ENCODE assay signal across 31 cellular contexts in genomic region chr2:210633699-210634098, GRCh38.
"Had no signal": no experiment of that assay in that cellular context is flagged by ENCODE, and none has a peak within 500 bp of the region (broad histone marks: within the 10 kb centered on the region; RNA-seq: fewer than 3 reads in every experiment).

No MANE protein-coding gene starts in this region.

- H3K4me3 ChIP-seq: esophagus muscularis mucosa, gastrocnemius medialis, heart right ventricle, hepatocyte had no signal

- H3K9me3 Mint-ChIP-seq: activated CD4-positive, alpha-beta memory T cell treated with anti-CD3 and anti-CD28 coated beads, Interleukin-2, amount 10 ng/mL, durations not matched to agents 7 days and 5 days; activated CD4-positive, alpha-beta T cell treated with anti-CD3 and anti-CD28 coated beads, Interleukin-2, amount 10 ng/mL, durations not matched to agents 24 days and 14 days; activated T-cell treated with anti-CD3 and anti-CD28 coated beads, Interleukin-2, amount 50 U/mL, for 4 hours; activated T-helper 17 cell treated with anti-CD3 and anti-CD28 coated beads, Interleukin-2, amount 50 U/mL, for 72 hours; T-helper 2 cell treated with Interferon-gamma antibody and Interleukin-4, amounts not matched to agents 5 μg/mL and 100 μg/mL, for 36 hours had no signal

- H2AFZ ChIP-seq: hepatocyte had no signal

- DNase-seq: activated CD4-positive, alpha-beta memory T cell treated with anti-CD3 and anti-CD28 coated beads, Interleukin-2, amount 10 ng/mL, durations not matched to agents 7 days and 5 days; activated CD4-positive, alpha-beta T cell treated with anti-CD3 and anti-CD28 coated beads for 36 hours; activated CD4-positive, alpha-beta T cell treated with anti-CD3 and anti-CD28 coated beads, Interleukin-2, amount 10 ng/mL, durations not matched to agents 24 days and 14 days; activated CD4-positive, CD25-positive, alpha-beta regulatory T cell; activated CD4-positive, CD25-positive, alpha-beta regulatory T cell treated with anti-CD3 and anti-CD28 coated beads, Interleukin-2, amount 50 U/mL, for 72 hours; activated effector memory CD4-positive, alpha-beta T cell treated with Interleukin-2 at 50 U/mL for 16 hours; activated gamma-delta T cell treated with Interleukin-2 at 50 U/mL for 16 hours; activated naive CD4-positive, alpha-beta T cell treated with anti-CD3 and anti-CD28 coated beads, Interleukin-2, amount 50 U/mL, for 16 hours; activated naive CD4-positive, alpha-beta T cell treated with Interleukin-2 at 50 U/mL for 16 hours; activated T-cell treated with anti-CD3 and anti-CD28 coated beads, Interleukin-2, amount 50 U/mL, for 4 hours; amniotic stem cell; anterior cingulate cortex; brain microvascular endothelial cell; caudate nucleus; cortex of kidney; dermis blood vessel endothelial cell; effector CD4-positive, alpha-beta T cell; effector memory CD8-positive, alpha-beta T cell; erythroblast; foreskin keratinocyte; gastrocnemius medialis; glutamatergic neuron; heart right ventricle had no signal

- H3K79me2 ChIP-seq: hepatocyte had no signal

- H3K36me3 Mint-ChIP-seq: activated naive CD8-positive, alpha-beta T cell had no signal

- H3K27ac ChIP-seq: brain microvascular endothelial cell, esophagus muscularis mucosa, foreskin keratinocyte, gastrocnemius medialis, heart right ventricle, hepatocyte had no signal

- H3K4me1 ChIP-seq: esophagus muscularis mucosa, foreskin keratinocyte, gastrocnemius medialis, heart right ventricle had no signal

- H3K27ac Mint-ChIP-seq: activated CD4-positive, alpha-beta memory T cell treated with anti-CD3 and anti-CD28 coated beads, Interleukin-2, amount 10 ng/mL, durations not matched to agents 7 days and 5 days; activated CD4-positive, alpha-beta T cell treated with anti-CD3 and anti-CD28 coated beads for 36 hours; activated CD4-positive, alpha-beta T cell treated with anti-CD3 and anti-CD28 coated beads, Interleukin-2, amount 10 ng/mL, durations not matched to agents 24 days and 14 days; activated naive CD8-positive, alpha-beta T cell; activated T-helper 17 cell treated with anti-CD3 and anti-CD28 coated beads, Interleukin-2, amount 50 U/mL, for 72 hours; effector memory CD8-positive, alpha-beta T cell; T-helper 2 cell treated with Interferon-gamma antibody and Interleukin-4, amounts not matched to agents 5 μg/mL and 100 μg/mL, for 36 hours had no signal

- H3K4me2 ChIP-seq: hepatocyte had no signal

- H3K36me3 ChIP-seq: brain microvascular endothelial cell, esophagus muscularis mucosa, gastrocnemius medialis, heart right ventricle had no signal

- H3K9me3 ChIP-seq: esophagus muscularis mucosa, gastrocnemius medialis, heart right ventricle had no signal

- H3K27me3 ChIP-seq: brain microvascular endothelial cell, esophagus muscularis mucosa, foreskin keratinocyte, gastrocnemius medialis, heart right ventricle, hepatocyte had no signal

- H3K4me3 Mint-ChIP-seq: activated CD4-positive, alpha-beta memory T cell treated with anti-CD3 and anti-CD28 coated beads, Interleukin-2, amount 10 ng/mL, durations not matched to agents 7 days and 5 days; activated CD4-positive, alpha-beta T cell treated with anti-CD3 and anti-CD28 coated beads for 36 hours; activated CD4-positive, alpha-beta T cell treated with anti-CD3 and anti-CD28 coated beads, Interleukin-2, amount 10 ng/mL, durations not matched to agents 24 days and 14 days; activated naive CD8-positive, alpha-beta T cell; activated T-cell treated with anti-CD3 and anti-CD28 coated beads, Interleukin-2, amount 50 U/mL, for 4 hours; activated T-helper 17 cell treated with anti-CD3 and anti-CD28 coated beads, Interleukin-2, amount 50 U/mL, for 72 hours; effector memory CD8-positive, alpha-beta T cell; T-helper 2 cell treated with Interferon-gamma antibody and Interleukin-4, amounts not matched to agents 5 μg/mL and 100 μg/mL, for 36 hours had no signal

- H3K27me3 Mint-ChIP-seq: activated CD4-positive, alpha-beta memory T cell treated with anti-CD3 and anti-CD28 coated beads, Interleukin-2, amount 10 ng/mL, durations not matched to agents 7 days and 5 days; activated CD4-positive, alpha-beta T cell treated with anti-CD3 and anti-CD28 coated beads for 36 hours; activated CD4-positive, alpha-beta T cell treated with anti-CD3 and anti-CD28 coated beads, Interleukin-2, amount 10 ng/mL, durations not matched to agents 24 days and 14 days; activated naive CD8-positive, alpha-beta T cell; effector memory CD8-positive, alpha-beta T cell had no signal

- H3K4me1 Mint-ChIP-seq: activated CD4-positive, alpha-beta memory T cell treated with anti-CD3 and anti-CD28 coated beads, Interleukin-2, amount 10 ng/mL, durations not matched to agents 7 days and 5 days; activated CD4-positive, alpha-beta T cell treated with anti-CD3 and anti-CD28 coated beads for 36 hours; activated CD4-positive, alpha-beta T cell treated with anti-CD3 and anti-CD28 coated beads, Interleukin-2, amount 10 ng/mL, durations not matched to agents 24 days and 14 days; activated T-helper 17 cell treated with anti-CD3 and anti-CD28 coated beads, Interleukin-2, amount 50 U/mL, for 72 hours had no signal

- FAIRE-seq: astrocyte, bronchial epithelial cell, colon had no signal

- ATAC-seq: activated CD4-positive, alpha-beta T cell treated with anti-CD3 and anti-CD28 coated beads for 36 hours; activated T-cell treated with anti-CD3 and anti-CD28 coated beads, Interleukin-2, amount 50 U/mL, for 4 hours; activated T-helper 17 cell treated with anti-CD3 and anti-CD28 coated beads, Interleukin-2, amount 50 U/mL, for 72 hours; effector memory CD8-positive, alpha-beta T cell; foreskin keratinocyte; gastrocnemius medialis; heart right ventricle had no signal
